14 cellular contexts compared by ENCODE assay signal in the genomic region with DNA sequence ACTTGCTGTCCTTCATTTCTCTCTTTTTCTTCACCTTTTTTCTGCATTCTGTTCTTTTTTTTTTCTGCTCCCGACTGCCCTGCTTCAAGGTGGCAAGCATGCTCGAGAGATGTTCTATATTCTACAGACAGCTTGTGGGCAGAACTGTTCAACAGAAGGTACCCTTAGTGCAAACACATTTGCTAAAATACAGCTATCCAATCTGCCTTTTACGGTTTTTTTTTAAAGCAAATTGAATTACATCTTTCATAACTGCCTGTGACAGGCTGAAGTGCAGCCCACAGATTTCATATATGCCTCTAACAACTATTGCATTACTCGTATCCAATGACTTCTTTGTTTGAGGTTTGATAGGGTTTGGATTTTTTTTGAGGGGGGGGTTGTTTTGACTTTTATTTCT.
DNase-seq lines count a peak whose midpoint lies in the region; ATAC-seq, FAIRE-seq and TF ChIP-seq lines count a peak whose summit lies in the region.
"Had no signal": no experiment of that assay in that cellular context is flagged by ENCODE, and none has a peak within 500 bp of the region (broad histone marks: within the 10 kb centered on the region; RNA-seq: fewer than 3 reads in every experiment).

No MANE protein-coding gene starts in this region.

- no peaks in the 10 kb centered on the region for H4K20me1 ChIP-seq in DND-41 (ENCODE audit: insufficient read depth, low read length)
- H4K20me1 ChIP-seq: BLaER1 treated with 17β-estradiol and CSF1 and Interleukin-3, amounts not matched to agents 10 nM and 100 nM had no signal

- peak overlapping the region; percentile 71 for H3K4me3 Mint-ChIP-seq in nephron progenitor cell
- no peak overlapping the region for H3K4me3 Mint-ChIP-seq in activated T-helper 1 cell treated with anti-CD3 and anti-CD28 coated beads, Interleukin-12 subunit alpha, Interleukin-12 subunit beta, Interleukin-2, Interleukin-4 antibody, amounts not matched to agents 30 ng/mL and 10 ng/mL and 1 ng/mL, durations not matched to agents 14 hours and 24 hours and 36 hours

- peaks cover 70% of the 10 kb centered on the region for H3K4me1 Mint-ChIP-seq in nephron progenitor cell
- H3K4me1 Mint-ChIP-seq in activated T-helper 1 cell treated with anti-CD3 and anti-CD28 coated beads, Interleukin-12 subunit alpha, Interleukin-12 subunit beta, Interleukin-2, Interleukin-4 antibody, amounts not matched to agents 30 ng/mL and 10 ng/mL and 1 ng/mL, durations not matched to agents 14 hours and 24 hours and 36 hours (ENCODE audit: low read depth): no peaks in the 10 kb centered on the region

- H3K36me3 ChIP-seq in DND-41 (ENCODE audit: insufficient read depth, low read length): no peaks in the 10 kb centered on the region
- no peaks in the 10 kb centered on the region for H3K36me3 ChIP-seq in small intestine (ENCODE audit: control insufficient read depth in 2 of 2, insufficient read depth in 2 of 2, low read length in 2 of 2)
- H3K36me3 ChIP-seq: BLaER1 treated with 17β-estradiol and CSF1 and Interleukin-3, amounts not matched to agents 10 nM and 100 nM; MG63 had no signal

- FAIRE-seq in small intestine (lab: Jason Lieb, UNC): no peak

- H3K27ac ChIP-seq in DND-41 (ENCODE audit: low read length) (peak overlapping the region; percentile 97), caudate nucleus (ENCODE audit: low read depth, low read length) (peak overlapping the region; percentile 83), small intestine (ENCODE audit: low read depth in 1 of 2, low read length in 1 of 2) (no peak overlapping the region)
- H3K27ac ChIP-seq: BLaER1 treated with 17β-estradiol and CSF1 and Interleukin-3, amounts not matched to agents 10 nM and 100 nM had no signal

- H3K79me2 ChIP-seq in DND-41 (ENCODE audit: insufficient read depth, low read length): no peaks in the 10 kb centered on the region

- H3K9me3 ChIP-seq in DND-41 (ENCODE audit: insufficient read depth, low read length, severe bottlenecking) (no peaks in the 10 kb centered on the region), small intestine (ENCODE audit: control insufficient read depth, low read depth) (no peaks in the 10 kb centered on the region)
- H3K9me3 ChIP-seq: BLaER1 treated with 17β-estradiol and CSF1 and Interleukin-3, amounts not matched to agents 10 nM and 100 nM; MG63 had no signal

- intact Hi-C loops in activated T-helper 1 cell treated with anti-CD3 and anti-CD28 coated beads, Interleukin-12 subunit alpha, Interleukin-12 subunit beta, Interleukin-2, Interleukin-4 antibody, amounts not matched to agents 30 ng/mL and 10 ng/mL and 1 ng/mL, durations not matched to agents 14 hours and 24 hours and 36 hours (cut with micrococcal nuclease): no loop called here

- WGBS in small intestine, 3 donors: 62 to 74% (median 65%) methylated on average over 4 of the region's 4 CpGs

- ATAC-seq in DND-41 (ENCODE audit: insufficient read depth, low read depth): no peak

- H3K4me1 ChIP-seq in DND-41 (ENCODE audit: insufficient read depth, low read length): peaks cover 90% of the 10 kb centered on the region
- no peaks in the 10 kb centered on the region for H3K4me1 ChIP-seq in small intestine (ENCODE audit: control insufficient read depth in 2 of 2, insufficient read depth in 1 of 2, low read depth in 1 of 2, low read length in 1 of 2)

- H2AFZ ChIP-seq in DND-41 (ENCODE audit: low read depth, low read length): 0 out of 2 replicates have a peak overlapping the region, but pooled peaks have one; percentile 13

- TF ChIP-seq CTCF in DND-41 (IDR thresholded peaks at IDR 0.05; ENCODE audit: borderline replicate concordance, extremely low read depth, low read length, poor library complexity, severe bottlenecking) (no peak), nephron progenitor cell (IDR thresholded peaks at IDR 0.05) (no peak)

- no peak overlapping the region for H3K4me2 ChIP-seq in DND-41 (ENCODE audit: insufficient read depth, low read length)

- no peaks in the 10 kb centered on the region for H3K9me3 Mint-ChIP-seq in nephron progenitor cell
- H3K9me3 Mint-ChIP-seq in activated T-helper 1 cell treated with anti-CD3 and anti-CD28 coated beads, Interleukin-12 subunit alpha, Interleukin-12 subunit beta, Interleukin-2, Interleukin-4 antibody, amounts not matched to agents 30 ng/mL and 10 ng/mL and 1 ng/mL, durations not matched to agents 14 hours and 24 hours and 36 hours: no peaks in the 10 kb centered on the region

- H3K4me3 ChIP-seq in DND-41 (ENCODE audit: low read depth in 1 of 2, low read length in 2 of 2): no peak overlapping the region
- no peak overlapping the region for H3K4me3 ChIP-seq in small intestine (ENCODE audit: low read depth in 1 of 2, low read length in 2 of 2)
- H3K4me3 ChIP-seq: BLaER1 treated with 17β-estradiol and CSF1 and Interleukin-3, amounts not matched to agents 10 nM and 100 nM; MG63 had no signal

- H3K9ac ChIP-seq in DND-41 (ENCODE audit: low read depth, low read length): no peak overlapping the region
- H3K9ac ChIP-seq: BLaER1 treated with 17β-estradiol and CSF1 and Interleukin-3, amounts not matched to agents 10 nM and 100 nM had no signal

- peaks cover 6% of the 10 kb centered on the region for H3K27me3 Mint-ChIP-seq in nephron progenitor cell (ENCODE audit: low read depth, poor library complexity)
- peaks cover 7% of the 10 kb centered on the region for H3K27me3 Mint-ChIP-seq in activated T-helper 1 cell treated with anti-CD3 and anti-CD28 coated beads, Interleukin-12 subunit alpha, Interleukin-12 subunit beta, Interleukin-2, Interleukin-4 antibody, amounts not matched to agents 30 ng/mL and 10 ng/mL and 1 ng/mL, durations not matched to agents 14 hours and 24 hours and 36 hours (ENCODE audit: insufficient read depth)

- DNase-seq in DND-41 (no peak), Kasumi-1 (lab: John Stamatoyannopoulos, UW) (peak; percentile 33 to 65), caudate nucleus (lab: John Stamatoyannopoulos, UW) (peak in 4 of 61 donors; percentile 12 to 64 (median 29)), nephron progenitor cell (no peak), NCI-H2227 (lab: John Stamatoyannopoulos, UW; ENCODE audit: unreplicated experiment) (no peak), NCI-H774 (lab: John Stamatoyannopoulos, UW) (no peak), small intestine (no peak)
- no peak for DNase-seq in activated T-helper 1 cell treated with anti-CD3 and anti-CD28 coated beads, Interleukin-12 subunit alpha, Interleukin-12 subunit beta, Interleukin-2, Interleukin-4 antibody, amounts not matched to agents 30 ng/mL and 10 ng/mL and 1 ng/mL, durations not matched to agents 14 hours and 24 hours and 36 hours (ENCODE audit: low spot score)
- DNase-seq: GOT3, HFFc6, MG63, NCI-H1105 treated with DMSO at 0.1 percent for 48 hours, NCI-H510A treated with DMSO at 0.1 percent for 48 hours had no signal

- H3K27me3 ChIP-seq in DND-41 (ENCODE audit: insufficient read depth, low read length, poor library complexity) (no peaks in the 10 kb centered on the region), small intestine (ENCODE audit: control insufficient read depth in 2 of 2, insufficient read depth in 2 of 2, low read length in 2 of 2) (no peaks in the 10 kb centered on the region)
- H3K27me3 ChIP-seq: BLaER1 treated with 17β-estradiol and CSF1 and Interleukin-3, amounts not matched to agents 10 nM and 100 nM; MG63 had no signal

- peak overlapping the region; percentile 98 for H3K27ac Mint-ChIP-seq in nephron progenitor cell
- no peak overlapping the region for H3K27ac Mint-ChIP-seq in activated T-helper 1 cell treated with anti-CD3 and anti-CD28 coated beads, Interleukin-12 subunit alpha, Interleukin-12 subunit beta, Interleukin-2, Interleukin-4 antibody, amounts not matched to agents 30 ng/mL and 10 ng/mL and 1 ng/mL, durations not matched to agents 14 hours and 24 hours and 36 hours
- H3K27ac Mint-ChIP-seq: HFFc6 had no signal

- peaks cover 68% of the 10 kb centered on the region for H3K36me3 Mint-ChIP-seq in nephron progenitor cell (ENCODE audit: low read depth)
- H3K36me3 Mint-ChIP-seq in activated T-helper 1 cell treated with anti-CD3 and anti-CD28 coated beads, Interleukin-12 subunit alpha, Interleukin-12 subunit beta, Interleukin-2, Interleukin-4 antibody, amounts not matched to agents 30 ng/mL and 10 ng/mL and 1 ng/mL, durations not matched to agents 14 hours and 24 hours and 36 hours (ENCODE audit: low read depth): no peaks in the 10 kb centered on the region

Comparison
In these comparisons a context has a peak if more than half of its experiments do, and no peak if none do; other contexts are left out.
1. DNase-seq: peak in Kasumi-1 (2 of 2); none in DND-41 (single experiment), nephron progenitor cell (single experiment), NCI-H2227 (single experiment), activated T-helper 1 cell treated with anti-CD3 and anti-CD28 coated beads, Interleukin-12 subunit alpha, Interleukin-12 subunit beta, Interleukin-2, Interleukin-4 antibody, amounts not matched to agents 30 ng/mL and 10 ng/mL and 1 ng/mL, durations not matched to agents 14 hours and 24 hours and 36 hours (single experiment), NCI-H774 (single experiment) and small intestine (single experiment).
2. H3K27ac ChIP-seq: peak in DND-41 (single experiment) and caudate nucleus (single experiment); none in small intestine (0 of 2).